16 cellular contexts compared by ENCODE assay signal in genomic region chr18:48705531-48705930, GRCh38.
DNase-seq lines count a peak whose midpoint lies in the region; ATAC-seq and TF ChIP-seq lines count a peak whose summit lies in the region.
"Had no signal": no experiment of that assay in that cellular context is flagged by ENCODE, and none has a peak within 500 bp of the region (broad histone marks: within the 10 kb centered on the region; RNA-seq: fewer than 3 reads in every experiment).

No MANE protein-coding gene starts in this region.

- no peaks in the 10 kb centered on the region for H3K27me3 Mint-ChIP-seq in central memory CD8-positive, alpha-beta T cell
- peaks cover 2% of the 10 kb centered on the region for H3K27me3 Mint-ChIP-seq in endothelial cell (ENCODE audit: unreplicated experiment)
- no peaks in the 10 kb centered on the region for H3K27me3 Mint-ChIP-seq in CD4-positive, alpha-beta memory T cell
- H3K27me3 Mint-ChIP-seq: CD4-positive, CD25-positive, alpha-beta regulatory T cell had no signal

- H3K36me3 ChIP-seq in CD4-positive, alpha-beta memory T cell (ENCODE audit: insufficient read depth, low read length) = no peaks in the 10 kb centered on the region
- H3K36me3 ChIP-seq: BE2C, BLaER1 had no signal

- H3K4me1 Mint-ChIP-seq in central memory CD8-positive, alpha-beta T cell = no peaks in the 10 kb centered on the region
- H3K4me1 Mint-ChIP-seq in endothelial cell (ENCODE audit: unreplicated experiment) = peaks cover 63% of the 10 kb centered on the region
- H3K4me1 Mint-ChIP-seq in stimulated activated effector memory CD8-positive, alpha-beta T cell treated with anti-CD3 and anti-CD28 coated beads, Interleukin-12 subunit alpha, Interleukin-12 subunit beta, amount 100 ng/mL, for 72 hours = peaks cover 29% of the 10 kb centered on the region
- H3K4me1 Mint-ChIP-seq in CD4-positive, alpha-beta memory T cell = peaks cover 0 to 2% (median under 1%) of the 10 kb centered on the region in 4 donors

- H3K27me3 ChIP-seq in CD4-positive, alpha-beta memory T cell (ENCODE audit: insufficient read depth, low read length) = no peaks in the 10 kb centered on the region
- H3K27me3 ChIP-seq: BE2C, BLaER1 had no signal

- DNase-seq in central memory CD8-positive, alpha-beta T cell (ENCODE audit: low spot score in 2 of 2) = no peak
- no peak for DNase-seq in endothelial cell (ENCODE audit: low spot score)
- no peak for DNase-seq in stimulated activated effector memory CD8-positive, alpha-beta T cell treated with anti-CD3 and anti-CD28 coated beads, Interleukin-12 subunit alpha, Interleukin-12 subunit beta, amount 100 ng/mL, for 72 hours (ENCODE audit: low spot score in 2 of 2)
- no peak for DNase-seq in CD4-positive, alpha-beta memory T cell
- DNase-seq: 8988T; ACHN; BE2C; Caco-2; Calu3; CD4-positive, CD25-positive, alpha-beta regulatory T cell; CD8-positive, alpha-beta T cell; DMS79 treated with DMSO at 0.1 percent for 48 hours; GF-D8 had no signal

- H3K9me3 Mint-ChIP-seq in central memory CD8-positive, alpha-beta T cell = no peaks in the 10 kb centered on the region
- H3K9me3 Mint-ChIP-seq in endothelial cell (ENCODE audit: unreplicated experiment) = no peaks in the 10 kb centered on the region
- no peaks in the 10 kb centered on the region for H3K9me3 Mint-ChIP-seq in stimulated activated effector memory CD8-positive, alpha-beta T cell treated with anti-CD3 and anti-CD28 coated beads, Interleukin-12 subunit alpha, Interleukin-12 subunit beta, amount 100 ng/mL, for 72 hours
- no peaks in the 10 kb centered on the region for H3K9me3 Mint-ChIP-seq in CD4-positive, alpha-beta memory T cell
- H3K9me3 Mint-ChIP-seq: CD14-positive monocyte; CD4-positive, CD25-positive, alpha-beta regulatory T cell; CD8-positive, alpha-beta T cell had no signal

- H3K9me3 ChIP-seq in CD4-positive, alpha-beta memory T cell (ENCODE audit: control insufficient read depth in 1 of 2, low read length in 2 of 2) = no peaks in the 10 kb centered on the region
- H3K9me3 ChIP-seq: BE2C, BLaER1, Caco-2 had no signal

- CTCF ChIA-PET in CD4-positive, alpha-beta memory T cell (lab: Charles Lee; ENCODE audit: partially characterized antibody) = no interaction called here

- no peak overlapping the region for H3K4me3 ChIP-seq in CD4-positive, alpha-beta memory T cell (ENCODE audit: low read length in 2 of 2)
- H3K4me3 ChIP-seq: BLaER1 had no signal

- H3K4me1 ChIP-seq in CD4-positive, alpha-beta memory T cell (ENCODE audit: insufficient read depth, low read length) = no peaks in the 10 kb centered on the region
- H3K4me1 ChIP-seq: BE2C, Caco-2 had no signal

- intact Hi-C loops in CD4-positive, alpha-beta memory T cell (cut with micrococcal nuclease) = no loop called here

- H3K27ac Mint-ChIP-seq in central memory CD8-positive, alpha-beta T cell (ENCODE audit: low read depth) = peak overlapping the region; percentile 12
- peak overlapping the region; percentile 62 for H3K27ac Mint-ChIP-seq in endothelial cell (ENCODE audit: unreplicated experiment)
- H3K27ac Mint-ChIP-seq in stimulated activated effector memory CD8-positive, alpha-beta T cell treated with anti-CD3 and anti-CD28 coated beads, Interleukin-12 subunit alpha, Interleukin-12 subunit beta, amount 100 ng/mL, for 72 hours = peak overlapping the region; percentile 10
- H3K27ac Mint-ChIP-seq in CD4-positive, alpha-beta memory T cell = peak overlapping the region in 2 of 7 donors; percentile 26 to 80
- H3K27ac Mint-ChIP-seq: CD4-positive, CD25-positive, alpha-beta regulatory T cell; CD8-positive, alpha-beta T cell had no signal

- H3K36me3 Mint-ChIP-seq in central memory CD8-positive, alpha-beta T cell (ENCODE audit: insufficient read depth) = no peaks in the 10 kb centered on the region
- peaks cover 12% of the 10 kb centered on the region for H3K36me3 Mint-ChIP-seq in endothelial cell (ENCODE audit: low read depth, unreplicated experiment)
- H3K36me3 Mint-ChIP-seq in stimulated activated effector memory CD8-positive, alpha-beta T cell treated with anti-CD3 and anti-CD28 coated beads, Interleukin-12 subunit alpha, Interleukin-12 subunit beta, amount 100 ng/mL, for 72 hours = peaks cover 7% of the 10 kb centered on the region
- no peaks in the 10 kb centered on the region for H3K36me3 Mint-ChIP-seq in CD4-positive, alpha-beta memory T cell
- H3K36me3 Mint-ChIP-seq: CD4-positive, CD25-positive, alpha-beta regulatory T cell; CD8-positive, alpha-beta T cell had no signal

- no peak overlapping the region for H3K27ac ChIP-seq in CD4-positive, alpha-beta memory T cell (ENCODE audit: low read depth, low read length)
- H3K27ac ChIP-seq: BLaER1 had no signal

- no peak for TF ChIP-seq CTCF in endothelial cell (IDR thresholded peaks at IDR 0.05; ENCODE audit: unreplicated experiment)

- ATAC-seq in central memory CD8-positive, alpha-beta T cell (replicated peaks; ENCODE audit: extremely low read depth, poor library complexity, severe bottlenecking) = no peak
- no peak for ATAC-seq in stimulated activated effector memory CD8-positive, alpha-beta T cell treated with anti-CD3 and anti-CD28 coated beads, Interleukin-12 subunit alpha, Interleukin-12 subunit beta, amount 100 ng/mL, for 72 hours
- no peak for ATAC-seq in GM21529 (IDR thresholded peaks at IDR 0.05; ENCODE audit: unreplicated experiment)
- ATAC-seq: CD8-positive, alpha-beta T cell had no signal

- POLR2A ChIA-PET in CD4-positive, alpha-beta memory T cell (lab: Charles Lee; ENCODE audit: partially characterized antibody) = no interaction called here

- no peak overlapping the region for H3K4me3 Mint-ChIP-seq in central memory CD8-positive, alpha-beta T cell
- peak overlapping the region; percentile 15 for H3K4me3 Mint-ChIP-seq in endothelial cell (ENCODE audit: unreplicated experiment)
- H3K4me3 Mint-ChIP-seq in stimulated activated effector memory CD8-positive, alpha-beta T cell treated with anti-CD3 and anti-CD28 coated beads, Interleukin-12 subunit alpha, Interleukin-12 subunit beta, amount 100 ng/mL, for 72 hours = no peak overlapping the region
- H3K4me3 Mint-ChIP-seq in CD4-positive, alpha-beta memory T cell = no peak overlapping the region
- H3K4me3 Mint-ChIP-seq: CD14-positive monocyte; CD4-positive, CD25-positive, alpha-beta regulatory T cell; CD8-positive, alpha-beta T cell had no signal
